Comparison of ENCODE assay signal across 8 cellular contexts in the genomic region with DNA sequence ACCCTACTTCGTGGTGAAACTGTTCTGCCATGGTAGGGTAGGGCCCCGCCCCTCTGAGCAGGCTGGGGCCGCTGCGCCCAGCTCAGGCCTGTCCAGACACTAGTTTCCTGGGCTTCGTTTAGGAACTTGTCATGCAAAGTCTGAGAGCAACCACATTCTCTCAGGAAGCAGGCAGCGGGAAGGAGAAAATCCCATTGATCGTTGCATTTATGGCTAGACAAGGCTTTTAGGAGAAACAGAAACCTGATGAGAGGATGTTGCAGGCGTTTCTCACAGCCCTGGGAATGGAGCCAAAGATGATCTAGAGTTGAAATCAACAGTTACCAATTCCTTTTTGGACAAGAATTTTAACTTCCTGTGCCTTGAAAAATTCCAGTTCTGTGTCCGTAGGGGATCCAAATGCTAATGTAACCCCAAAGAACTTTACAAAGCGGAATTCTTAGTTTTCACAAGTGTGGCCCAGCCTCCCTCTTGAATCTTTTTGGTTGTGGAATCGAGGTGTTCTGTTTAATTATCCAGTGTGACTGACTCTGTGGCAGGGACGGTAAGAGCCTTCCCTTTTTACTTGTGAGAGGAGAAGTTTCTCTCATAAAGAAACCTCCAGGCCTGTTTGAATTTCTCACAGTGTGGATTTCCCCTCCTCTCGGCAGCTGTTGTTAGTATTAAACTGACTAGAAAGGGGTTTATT. TPM values are rescaled to one million over a fixed set of nuclear protein-coding genes. Genes with fewer than 3 reads are reported as not detected.
DNase-seq lines count a peak whose midpoint lies in the region; ATAC-seq lines count a peak whose summit lies in the region.

No MANE protein-coding gene starts in this region.

- peaks cover 0 to 6% of the 10 kb centered on the region in 2 donors for H3K4me1 ChIP-seq in muscle layer of duodenum (ENCODE audit: control insufficient read depth in 1 of 2, insufficient read depth in 2 of 2, low read length in 2 of 2)

- peak overlapping the region; percentile 80 for H3K27ac ChIP-seq in muscle layer of duodenum (ENCODE audit: low read length)

- H3K36me3 ChIP-seq in muscle layer of duodenum (ENCODE audit: control insufficient read depth in 1 of 2, insufficient read depth in 2 of 2, low read length in 2 of 2): no peaks in the 10 kb centered on the region

- DNase-seq in AG08396 (ENCODE audit: low spot score): peak; percentile 71
- peak; percentile 59 for DNase-seq in dermis blood vessel endothelial cell
- no peak for DNase-seq in HuH-7 (ENCODE audit: low spot score)
- no peak for DNase-seq in ecto neural progenitor cell (ENCODE audit: low spot score)

- ATAC-seq in GM19395 (IDR thresholded peaks at IDR 0.05; ENCODE audit: unreplicated experiment) (peak; percentile 75), HG03520 (IDR thresholded peaks at IDR 0.05; ENCODE audit: unreplicated experiment) (peak; percentile 70), GM19455 (IDR thresholded peaks at IDR 0.05; ENCODE audit: unreplicated experiment) (no peak)

- H3K9me3 ChIP-seq in muscle layer of duodenum (ENCODE audit: control insufficient read depth in 1 of 2, low read length in 2 of 2): no peaks in the 10 kb centered on the region

- peak overlapping the region; percentile 26 to 30 for H3K4me3 ChIP-seq in muscle layer of duodenum (ENCODE audit: low read depth in 1 of 2, low read length in 2 of 2)

- H3K27me3 ChIP-seq in muscle layer of duodenum (ENCODE audit: low read depth, low read length): no peaks in the 10 kb centered on the region

RNA-seq across cellular contexts. Expression of gene CXCL9, which starts 4.5 kb away (rescaled TPM):
- not detected in 2 replicates for total RNA-seq in dermis blood vessel endothelial cell

RNA-seq across cellular contexts. Expression of gene CXCL10, which starts 11.5 kb away (rescaled TPM):
- total RNA-seq in dermis blood vessel endothelial cell: 0.14 and 1.4 TPM in 2 replicates

RNA-seq across cellular contexts. Expression of gene SDAD1, which starts 21.1 kb away (rescaled TPM):
- total RNA-seq in dermis blood vessel endothelial cell: 26.9 and 39.6 TPM in 2 replicates

RNA-seq across cellular contexts. Expression of gene CXCL11, which starts 24.0 kb away (rescaled TPM):
- 2.0 and 2.7 TPM in 2 replicates for total RNA-seq in dermis blood vessel endothelial cell

Comparison
In these comparisons a context has a peak if more than half of its experiments do, and no peak if none do; other contexts are left out.
1. DNase-seq: peak in AG08396 (single experiment) and dermis blood vessel endothelial cell (single experiment); none in HuH-7 (single experiment) and ecto neural progenitor cell (single experiment).